In genomic region chr5:180678319-180678718, GRCh38 we compare ENCODE assay signal across 3 cellular contexts. TPM values are rescaled to one million over a fixed set of nuclear protein-coding genes. Genes with fewer than 3 reads are reported as not detected.
"Had no signal": no experiment of that assay in that cellular context is flagged by ENCODE, and none has a peak within 500 bp of the region (broad histone marks: within the 10 kb centered on the region; RNA-seq: fewer than 3 reads in every experiment).

No MANE protein-coding gene starts in this region.

RNA-seq across cellular contexts. Expression of gene FLT4, which starts 28.9 kb away (rescaled TPM):
- total RNA-seq: GM23248, H4, HFFc6 had no signal
